Comparison of ENCODE assay signal across 22 cellular contexts in genomic region chr6:142697912-142698311, GRCh38.
A peak's percentile ranks its signal among the peaks of the same experiment; 100 is the strongest.
DNase-seq lines count a peak whose midpoint lies in the region; TF ChIP-seq lines count a peak whose summit lies in the region.
"Had no signal": no experiment of that assay in that cellular context is flagged by ENCODE, and none has a peak within 500 bp of the region (broad histone marks: within the 10 kb centered on the region; RNA-seq: fewer than 3 reads in every experiment).

No MANE protein-coding gene starts in this region.

- H3K4me2 ChIP-seq in mesendoderm (ENCODE audit: low read length), result no peak overlapping the region

- H2BK15ac ChIP-seq in mesendoderm (replicated peaks; ENCODE audit: low read depth), result no peak overlapping the region

- TF ChIP-seq CTCF in astrocyte of the spinal cord (IDR thresholded peaks at IDR 0.05; ENCODE audit: low read depth, low read length), result no peak

- H3K23ac ChIP-seq in mesendoderm (ENCODE audit: low read length), result no peak overlapping the region

- no peak overlapping the region for H2BK5ac ChIP-seq in mesendoderm (ENCODE audit: low read length)

- H3K36me3 ChIP-seq in mesendoderm (ENCODE audit: control insufficient read depth, insufficient read depth, low read length), result no peaks in the 10 kb centered on the region
- H3K36me3 ChIP-seq: adrenal gland, left ventricle myocardium inferior, pancreas, WERI-Rb-1 had no signal

- H3K4ac ChIP-seq in mesendoderm (ENCODE audit: low read depth, low read length), result no peak overlapping the region

- H4K8ac ChIP-seq in mesendoderm (ENCODE audit: low read depth, low read length), result no peak overlapping the region

- DNase-seq in NCI-H2227 (lab: John Stamatoyannopoulos, UW; ENCODE audit: unreplicated experiment) (peak; percentile 8), astrocyte of the spinal cord (ENCODE audit: low read depth, low spot score) (peak; percentile 29), mesendoderm (peak; percentile 66), superior temporal gyrus (ENCODE audit: extremely low spot score) (peak; percentile 53), pons (ENCODE audit: low spot score) (no peak), NCI-H1436 treated with DMSO at 0.1 percent for 48 hours (lab: John Stamatoyannopoulos, UW) (no peak)
- no peak for DNase-seq in central memory CD4-positive, alpha-beta T cell
- DNase-seq: activated CD4-positive, alpha-beta T cell treated with anti-CD3 and anti-CD28 coated beads for 48 hours; activated T-cell treated with anti-CD3 and anti-CD28 coated beads, Interleukin-2, amount 50 U/mL, for 48 hours; adrenal gland; islet precursor cell; left ventricle myocardium inferior; midbrain; naive thymus-derived CD4-positive, alpha-beta T cell; NCI-H1048; NCI-H187 treated with DMSO at 0.1 percent for 48 hours; NCI-H526 treated with DMSO at 0.1 percent for 48 hours; pancreas; SHP77; stimulated activated CD4-positive, alpha-beta T cell treated with anti-CD3 and anti-CD28 coated beads, Interleukin-4, amount 100 ng/mL, for 1 hour; substantia nigra; WERI-Rb-1 had no signal

- H4K5ac ChIP-seq in mesendoderm (ENCODE audit: low read length), result no peak overlapping the region

- H3K18ac ChIP-seq in mesendoderm (ENCODE audit: low read length), result no peak overlapping the region

- H3K27me3 ChIP-seq in mesendoderm (ENCODE audit: insufficient read depth, low read length, poor library complexity), result no peaks in the 10 kb centered on the region
- H3K27me3 ChIP-seq: adrenal gland, pancreas had no signal

- H3K4me3 ChIP-seq in astrocyte of the spinal cord (ENCODE audit: low read depth, low read length) (no peak overlapping the region), mesendoderm (ENCODE audit: low read length) (no peak overlapping the region)
- H3K4me3 ChIP-seq: adrenal gland, left ventricle myocardium inferior, pancreas had no signal

- H3K56ac ChIP-seq in mesendoderm (ENCODE audit: low read length), result no peak overlapping the region

- H3K79me2 ChIP-seq in mesendoderm (ENCODE audit: control insufficient read depth, insufficient read depth, low read length), result no peaks in the 10 kb centered on the region

- H2BK120ac ChIP-seq in mesendoderm (ENCODE audit: low read depth, low read length), result no peak overlapping the region

- no peaks in the 10 kb centered on the region for H3K79me1 ChIP-seq in mesendoderm (ENCODE audit: low read length)

- in situ Hi-C loops in astrocyte of the spinal cord (cut with HindIII; ENCODE audit: low sequenced_read_pairs), result no loop called here

- no peak overlapping the region for H3K27ac ChIP-seq in mesendoderm (ENCODE audit: low read depth, low read length)
- H3K27ac ChIP-seq: adrenal gland, left ventricle myocardium inferior, WERI-Rb-1 had no signal

- no CpG with 5 or more reads among the region's 4 CpGs for WGBS in mesendoderm (ENCODE audit: extremely low coverage, insufficient coverage, low lambda C conversion rate)

- H3K4me1 ChIP-seq in mesendoderm (ENCODE audit: control insufficient read depth, low read depth, low read length), result peaks cover 11% of the 10 kb centered on the region

- H3K9ac ChIP-seq in mesendoderm (ENCODE audit: low read length), result no peak overlapping the region

- H2AK5ac ChIP-seq in mesendoderm (ENCODE audit: low read length), result no peak overlapping the region

Comparison
In these comparisons a context has a peak if more than half of its experiments do, and no peak if none do; other contexts are left out.
1. DNase-seq: peak in NCI-H2227 (single experiment), astrocyte of the spinal cord (single experiment), mesendoderm (single experiment) and superior temporal gyrus (single experiment); none in pons (single experiment), NCI-H1436 treated with DMSO at 0.1 percent for 48 hours (single experiment) and central memory CD4-positive, alpha-beta T cell (single experiment).